Comparison of ENCODE assay signal across 8 cellular contexts in genomic region chr12:132285991-132286681, GRCh38. TPM values are rescaled to one million over a fixed set of nuclear protein-coding genes. Genes with fewer than 3 reads are reported as not detected.
A peak's percentile ranks its signal among the peaks of the same experiment; 100 is the strongest.
DNase-seq lines count a peak whose midpoint lies in the region; ATAC-seq, FAIRE-seq and TF ChIP-seq lines count a peak whose summit lies in the region.

No MANE protein-coding gene starts in this region.

- no peak overlapping the region for H3K4me3 ChIP-seq in PC-9
- no peak overlapping the region for H3K4me3 ChIP-seq in fibroblast of the aortic adventitia (ENCODE audit: low read depth, low read length)
- no peak overlapping the region for H3K4me3 ChIP-seq in pancreas

- no peaks in the 10 kb centered on the region for H3K9me2 ChIP-seq in PC-9 (ENCODE audit: insufficient read depth)

- no peaks in the 10 kb centered on the region for H3K79me2 ChIP-seq in PC-9 (ENCODE audit: low read depth)

- FAIRE-seq in pancreas (lab: Jason Lieb, UNC) = no peak

- in situ Hi-C loops in GM13977 (cut with MboI; ENCODE audit: low pct_unique_long_range_greater_than_20kb, low sequenced_read_pairs, unreplicated experiment) = no loop called here

- H2AFZ ChIP-seq in PC-9 = no peak overlapping the region

- H3F3A ChIP-seq in PC-9 (ENCODE audit: insufficient read depth, low read depth) = peaks cover 23% of the 10 kb centered on the region; the same call in 1 of the 2 replicates

- POLR2A ChIA-PET in PC-9 (lab: Charles Lee; ENCODE audit: unreplicated experiment) = interaction anchor here (0.6 to 0.7 kb wide), 2 partner anchors 84 to 111 kb away, joined by 5 to 8 read pairs; no protein-coding TSS in a partner anchor

- peaks cover 28% of the 10 kb centered on the region for H3K4me1 ChIP-seq in PC-9 (replicated peaks; ENCODE audit: insufficient read depth)
- no peaks in the 10 kb centered on the region for H3K4me1 ChIP-seq in pancreas

- CTCF ChIA-PET in PC-9 (lab: Charles Lee) = no interaction called here

- intact Hi-C loops in PC-9 (cut with micrococcal nuclease; ENCODE audit: unreplicated experiment) (loop anchor here (5.0 kb wide), 2 partner anchors 64 to 106 kb away; no protein-coding TSS in a partner anchor), pancreas (cut with DNase I) (no loop called here)

- no peak overlapping the region for H3K27ac ChIP-seq in PC-9
- no peak overlapping the region for H3K27ac ChIP-seq in pancreas

- ATAC-seq in pancreas = peak in 3 of 4 donors; percentile 54 to 86 (median 77)
- ATAC-seq in HG03175 (IDR thresholded peaks at IDR 0.05; ENCODE audit: unreplicated experiment) = no peak
- no peak for ATAC-seq in GM21576 (IDR thresholded peaks at IDR 0.05; ENCODE audit: unreplicated experiment)

- no TSS peak for BruUV-seq in PC-9 (replicated peaks; lab: Mats Ljungman, UMichigan)

- TF ChIP-seq CTCF in PC-9 (conservative IDR thresholded peaks at IDR 0.05) (no peak), fibroblast of the aortic adventitia (IDR thresholded peaks at IDR 0.05; ENCODE audit: insufficient read depth, low read length) (no peak), pancreas (IDR thresholded peaks at IDR 0.05) (no peak), GM13977 (IDR thresholded peaks at IDR 0.05; ENCODE audit: extremely low read depth, insufficient read depth, missing control alignments) (no peak)

- H3K36me3 ChIP-seq in PC-9 (ENCODE audit: low read depth) (no peaks in the 10 kb centered on the region), pancreas (no peaks in the 10 kb centered on the region)

- peaks cover 14% of the 10 kb centered on the region; the same call in 1 of the 2 replicates for H3K27me3 ChIP-seq in PC-9 (ENCODE audit: insufficient read depth, low read depth)
- peaks cover 0 to 5% (median 2%) of the 10 kb centered on the region in 4 donors for H3K27me3 ChIP-seq in pancreas

- peak overlapping the region; percentile 28; the same call in 1 of the 2 replicates for H3K4me2 ChIP-seq in PC-9

- no peaks in the 10 kb centered on the region; the same call in 1 of the 2 replicates for H3K9me3 ChIP-seq in PC-9 (ENCODE audit: insufficient read depth, low read depth)
- no peaks in the 10 kb centered on the region for H3K9me3 ChIP-seq in pancreas

- H4K20me1 ChIP-seq in PC-9 (ENCODE audit: insufficient read depth) = no peaks in the 10 kb centered on the region; the same call in 1 of the 2 replicates

- DNase-seq in DMS79 treated with DMSO at 0.1 percent for 48 hours (lab: John Stamatoyannopoulos, UW) = peak; percentile 47
- DNase-seq in PC-9 = peak in 1 of 2 experiments; percentile 78
- peak; percentile 52 for DNase-seq in fibroblast of the aortic adventitia (ENCODE audit: low read depth)
- DNase-seq in pancreas = peak; percentile 8 to 83 (median 63)
- DNase-seq in NCI-H146 treated with DMSO at 0.1 percent for 48 hours (lab: John Stamatoyannopoulos, UW; ENCODE audit: unreplicated experiment) = no peak
- DNase-seq in GM13977 (ENCODE audit: low spot score) = no peak

- WGBS in pancreas, 2 donors = 5 to 7% methylated on average over 41 to 51 of the region's 51 CpGs

RNA-seq across cellular contexts. Expression of gene GALNT9, which starts 43.3 kb away (rescaled TPM):
- total RNA-seq in PC-9 (2021) (11.2 and 16.1 TPM in 2 replicates), fibroblast of the aortic adventitia (ENCODE audit: low replicate concordance) (0.49 TPM in 1 of 2 replicates, not detected in the other), pancreas (under 1 TPM in 1 of 6 donors, not detected in 5; 0.25 TPM)
- under 1 TPM; 0.09 to 0.46 TPM for polyA plus RNA-seq in pancreas

Comparison
In these comparisons a context has a peak if more than half of its experiments do, and no peak if none do; other contexts are left out.
1. DNase-seq: peak in DMS79 treated with DMSO at 0.1 percent for 48 hours (single experiment), fibroblast of the aortic adventitia (single experiment) and pancreas (6 of 6); none in NCI-H146 treated with DMSO at 0.1 percent for 48 hours (single experiment) and GM13977 (single experiment).
2. ATAC-seq: peak in pancreas (3 of 4); none in HG03175 (single experiment) and GM21576 (single experiment).